Comparison of ENCODE assay signal across 8 cellular contexts in genomic region chr3:27596334-27596841, GRCh38.
DNase-seq lines count a peak whose midpoint lies in the region; ATAC-seq lines count a peak whose summit lies in the region.

No MANE protein-coding gene starts in this region.

- H3K9ac ChIP-seq in adipocyte (ENCODE audit: low read length), result no peak overlapping the region

- H3K27me3 Mint-ChIP-seq in stimulated activated naive B cell treated with anti-CD40 and anti-IgM and Interleukin-4, amounts not matched to agents 10 μg/mL and 1 μg/mL and 100 μg/mL, for 72 hours, result no peaks in the 10 kb centered on the region

- H3K4me3 ChIP-seq in adipocyte (ENCODE audit: low read length), result no peak overlapping the region

- no peaks in the 10 kb centered on the region for H3K36me3 ChIP-seq in adipocyte (ENCODE audit: control insufficient read depth, insufficient read depth, low read length, severe bottlenecking)

- H3K27me3 ChIP-seq in adipocyte (replicated peaks; ENCODE audit: control insufficient read depth, insufficient read depth, low read length), result no peaks in the 10 kb centered on the region

- no peaks in the 10 kb centered on the region for H3K9me3 ChIP-seq in adipocyte (ENCODE audit: control insufficient read depth, low read length)

- intact Hi-C loops in cardiac septum (cut with DNase I), result no loop called here

- H3K4me1 ChIP-seq in adipocyte (ENCODE audit: control insufficient read depth, insufficient read depth, low read length), result peaks cover 24% of the 10 kb centered on the region

- peak overlapping the region; percentile 92 for H3K27ac Mint-ChIP-seq in stimulated activated naive B cell treated with anti-CD40 and anti-IgM and Interleukin-4, amounts not matched to agents 10 μg/mL and 1 μg/mL and 100 μg/mL, for 72 hours

- H3K4me1 Mint-ChIP-seq in stimulated activated naive B cell treated with anti-CD40 and anti-IgM and Interleukin-4, amounts not matched to agents 10 μg/mL and 1 μg/mL and 100 μg/mL, for 72 hours, result peaks cover 23 to 38% of the 10 kb centered on the region in 2 donors

- peak; percentile 6 to 27 for DNase-seq in activated CD4-positive, alpha-beta T cell treated with anti-CD3 and anti-CD28 coated beads, Interleukin-2, amount 50 U/mL, for 48 hours
- no peak for DNase-seq in activated CD4-positive, alpha-beta T cell treated with anti-CD3 and anti-CD28 coated beads, Interleukin-2, amount 50 U/mL, for 1 hour
- peak; percentile 37 for DNase-seq in adipocyte (ENCODE audit: low read depth)
- peak; percentile 35 for DNase-seq in stimulated activated naive B cell treated with anti-CD40 and anti-IgM and Interleukin-4, amounts not matched to agents 10 μg/mL and 1 μg/mL and 100 μg/mL, for 72 hours
- no peak for DNase-seq in cardiac septum (ENCODE audit: low spot score)
- DNase-seq in HT-29 (ENCODE audit: low spot score), result no peak

- H3K9me3 Mint-ChIP-seq in stimulated activated naive B cell treated with anti-CD40 and anti-IgM and Interleukin-4, amounts not matched to agents 10 μg/mL and 1 μg/mL and 100 μg/mL, for 72 hours, result no peaks in the 10 kb centered on the region

- peak; percentile 60 for ATAC-seq in HG03432 (IDR thresholded peaks at IDR 0.05; ENCODE audit: unreplicated experiment)
- peak; percentile 90 to 93 for ATAC-seq in stimulated activated naive B cell treated with anti-CD40 and anti-IgM and Interleukin-4, amounts not matched to agents 10 μg/mL and 1 μg/mL and 100 μg/mL, for 72 hours (replicated peaks)
- no peak for ATAC-seq in HG02970 (IDR thresholded peaks at IDR 0.05; ENCODE audit: low FRiP score, unreplicated experiment)

- H3K36me3 Mint-ChIP-seq in stimulated activated naive B cell treated with anti-CD40 and anti-IgM and Interleukin-4, amounts not matched to agents 10 μg/mL and 1 μg/mL and 100 μg/mL, for 72 hours, result no peaks in the 10 kb centered on the region

- H3K4me3 Mint-ChIP-seq in stimulated activated naive B cell treated with anti-CD40 and anti-IgM and Interleukin-4, amounts not matched to agents 10 μg/mL and 1 μg/mL and 100 μg/mL, for 72 hours, result peak overlapping the region; percentile 39 to 53

Comparison
In these comparisons a context has a peak if more than half of its experiments do, and no peak if none do; other contexts are left out.
1. DNase-seq: peak in activated CD4-positive, alpha-beta T cell treated with anti-CD3 and anti-CD28 coated beads, Interleukin-2, amount 50 U/mL, for 48 hours (2 of 2), adipocyte (single experiment) and stimulated activated naive B cell treated with anti-CD40 and anti-IgM and Interleukin-4, amounts not matched to agents 10 μg/mL and 1 μg/mL and 100 μg/mL, for 72 hours (single experiment); none in activated CD4-positive, alpha-beta T cell treated with anti-CD3 and anti-CD28 coated beads, Interleukin-2, amount 50 U/mL, for 1 hour (single experiment), cardiac septum (single experiment) and HT-29 (single experiment).